Comparison of ENCODE assay signal across 11 cellular contexts in the genomic region with DNA sequence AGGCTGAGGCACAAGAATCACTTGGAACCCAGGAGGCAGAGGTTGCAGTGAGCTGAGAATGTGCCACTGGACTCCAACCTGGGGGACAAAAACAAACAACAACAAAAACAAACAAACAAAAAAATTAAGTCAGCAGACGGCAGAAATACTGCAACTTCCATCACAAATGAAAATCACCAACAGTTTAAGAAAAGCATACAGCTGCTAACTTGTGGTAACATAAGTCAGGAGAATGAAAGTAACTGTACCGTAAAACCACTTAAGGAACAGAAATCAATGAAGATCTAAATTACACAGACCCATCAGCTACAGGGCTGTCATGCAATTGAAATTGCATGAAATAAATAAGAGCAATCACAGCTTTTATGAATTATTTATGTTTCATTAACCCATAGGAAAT. TPM values are rescaled to one million over a fixed set of nuclear protein-coding genes. Genes with fewer than 3 reads are reported as not detected.
DNase-seq lines count a peak whose midpoint lies in the region; ATAC-seq and TF ChIP-seq lines count a peak whose summit lies in the region.
"Had no signal": no experiment of that assay in that cellular context is flagged by ENCODE, and none has a peak within 500 bp of the region (broad histone marks: within the 10 kb centered on the region; RNA-seq: fewer than 3 reads in every experiment).

No MANE protein-coding gene starts in this region.

- no peak for TF ChIP-seq CTCF in GM13977 (IDR thresholded peaks at IDR 0.05; ENCODE audit: extremely low read depth, insufficient read depth, missing control alignments)

- peaks cover 23% of the 10 kb centered on the region for H3K4me1 ChIP-seq in ACC112 (ENCODE audit: control insufficient read depth, insufficient read depth, low read length, unreplicated experiment)

- no peaks in the 10 kb centered on the region for H3K36me3 ChIP-seq in ACC112 (ENCODE audit: insufficient read depth, low read length)

- H2AFZ ChIP-seq in ACC112 (ENCODE audit: low read length, unreplicated experiment), result peak overlapping the region; percentile 23

- in situ Hi-C loops in GM13977 (cut with MboI; ENCODE audit: low pct_unique_long_range_greater_than_20kb, low sequenced_read_pairs, unreplicated experiment), result no loop called here

- peak; percentile 12 for DNase-seq in Jurkat, Clone E6-1 (ENCODE audit: low read depth, low spot score)
- no peak for DNase-seq in SIG-M5 (lab: John Stamatoyannopoulos, UW)
- no peak for DNase-seq in posterior cingulate gyrus
- no peak for DNase-seq in T-helper 9 cell
- no peak for DNase-seq in GM13977 (ENCODE audit: low spot score)
- DNase-seq: amygdala, NCI-H69 had no signal

- no peak overlapping the region for H3K4me3 ChIP-seq in ACC112 (ENCODE audit: low read depth, low read length)
- no peak overlapping the region for H3K4me3 ChIP-seq in Jurkat, Clone E6-1 (ENCODE audit: low read length)

- ATAC-seq in GM18870 (IDR thresholded peaks at IDR 0.05; ENCODE audit: unreplicated experiment) (peak; percentile 24), HG02759 (IDR thresholded peaks at IDR 0.05; ENCODE audit: unreplicated experiment) (peak; percentile 33)

- no peak overlapping the region; the same call in 1 of the 2 replicates for H3K27ac ChIP-seq in ACC112 (ENCODE audit: low read depth, low read length)
- H3K27ac ChIP-seq: epithelial cell of prostate had no signal

- 0 out of 2 replicates have a peak, but pooled peaks cover under 1% of the 10 kb centered on the region for H3K27me3 ChIP-seq in ACC112 (ENCODE audit: insufficient read depth, low read length)

- H3K79me2 ChIP-seq in ACC112 (ENCODE audit: control insufficient read depth, insufficient read depth, low read length, unreplicated experiment), result no peaks in the 10 kb centered on the region

- intact Hi-C loops in posterior cingulate gyrus (cut with DNase I), result no loop called here

RNA-seq across cellular contexts. Expression of a gene that starts 25.0 kb away (rescaled TPM):
- 19.3 TPM for polyA plus RNA-seq in Jurkat, Clone E6-1 (2012; ENCODE audit: insufficient read depth, insufficient read length)
